In the genomic region with DNA sequence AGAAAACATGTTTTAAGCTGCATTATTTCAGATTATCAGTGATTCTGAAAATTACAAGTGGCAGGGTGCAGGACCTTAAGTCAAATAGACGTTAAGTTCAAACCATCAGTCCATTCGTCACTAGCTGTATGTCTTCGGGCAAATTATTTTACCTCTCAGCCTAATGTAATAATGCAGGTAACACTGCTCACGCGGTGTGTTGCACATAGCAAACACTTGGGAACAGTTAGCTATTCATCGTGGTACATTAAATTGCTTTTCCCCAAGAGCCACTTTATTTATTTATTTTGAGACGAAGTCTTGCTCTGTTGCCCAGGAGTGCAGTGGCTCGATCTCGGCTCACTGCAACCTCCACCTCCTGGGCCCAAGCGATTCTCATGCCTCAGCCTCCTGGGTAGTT, we compare ENCODE assay signal across 23 cellular contexts. TPM values are rescaled to one million over a fixed set of nuclear protein-coding genes. Genes with fewer than 3 reads are reported as not detected.
A peak's percentile ranks its signal among the peaks of the same experiment; 100 is the strongest.
DNase-seq lines count a peak whose midpoint lies in the region; ATAC-seq and TF ChIP-seq lines count a peak whose summit lies in the region.
"Had no signal": no experiment of that assay in that cellular context is flagged by ENCODE, and none has a peak within 500 bp of the region (broad histone marks: within the 10 kb centered on the region; RNA-seq: fewer than 3 reads in every experiment).

No MANE protein-coding gene starts in this region.

- H3K27ac Mint-ChIP-seq in MCF 10A (ENCODE audit: low read depth, unreplicated experiment): no peak overlapping the region
- H3K27ac Mint-ChIP-seq: stimulated activated naive CD8-positive, alpha-beta T cell treated with anti-CD3 and anti-CD28 coated beads, Interleukin-15, amount 100 ng/mL, for 72 hours; WTC11 had no signal

- H3K36me3 Mint-ChIP-seq in MCF 10A (ENCODE audit: insufficient read depth, unreplicated experiment): peaks cover 60% of the 10 kb centered on the region

- H4K20me1 ChIP-seq in osteoblast (ENCODE audit: insufficient read depth, low read length): no peaks in the 10 kb centered on the region

- ATAC-seq in HG03521 (IDR thresholded peaks at IDR 0.05; ENCODE audit: unreplicated experiment): no peak
- ATAC-seq in left cardiac atrium: no peak
- ATAC-seq: activated CD8-positive, alpha-beta T cell treated with anti-CD3 and anti-CD28 coated beads for 36 hours; stimulated activated naive CD8-positive, alpha-beta T cell treated with anti-CD3 and anti-CD28 coated beads, Interleukin-15, amount 100 ng/mL, for 72 hours; WTC11 had no signal

- no peak overlapping the region for H3K4me2 ChIP-seq in osteoblast (ENCODE audit: insufficient read depth, low read length)

- POLR2A ChIA-PET in MCF 10A (lab: Yijun Ruan, JAX): interaction anchor here (0.6 to 16.8 kb wide), 14 partner anchors 10 to 221 kb away, joined by 3 to 287 read pairs (median 8); a partner anchor contains a TSS

- H3K4me1 ChIP-seq in breast epithelium (no peaks in the 10 kb centered on the region), osteoblast (ENCODE audit: insufficient read depth, low read length) (peaks cover 18% of the 10 kb centered on the region)

- no peaks in the 10 kb centered on the region for H3K27me3 Mint-ChIP-seq in MCF 10A (ENCODE audit: insufficient read depth, unreplicated experiment)
- H3K27me3 Mint-ChIP-seq: activated CD8-positive, alpha-beta T cell treated with anti-CD3 and anti-CD28 coated beads for 36 hours; dendritic cell treated with granulocyte-macrophage colony-stimulating factor and Interleukin-4, amounts not matched to agents 40 ng/mL and 50 ng/mL, for 4 days; stimulated activated naive CD8-positive, alpha-beta T cell treated with anti-CD3 and anti-CD28 coated beads, Interleukin-15, amount 100 ng/mL, for 72 hours had no signal

- TSS peak; percentile 31 for BruUV-seq in MCF 10A (replicated peaks; lab: Mats Ljungman, UMichigan)

- TF ChIP-seq CTCF in MCF 10A (IDR thresholded peaks at IDR 0.05; ENCODE audit: unreplicated experiment): no peak
- TF ChIP-seq CTCF in breast epithelium (IDR thresholded peaks at IDR 0.05): no peak
- no peak for TF ChIP-seq CTCF in WERI-Rb-1 (IDR thresholded peaks at IDR 0.05; ENCODE audit: low read depth, low read length)
- TF ChIP-seq CTCF in osteoblast (IDR thresholded peaks at IDR 0.05; ENCODE audit: extremely low read depth, low read depth, low read length): no peak

- no peak overlapping the region for H2AFZ ChIP-seq in osteoblast (ENCODE audit: low read length)

- H3K9me3 Mint-ChIP-seq in MCF 10A (ENCODE audit: unreplicated experiment): no peaks in the 10 kb centered on the region
- H3K9me3 Mint-ChIP-seq: activated CD8-positive, alpha-beta T cell treated with anti-CD3 and anti-CD28 coated beads for 36 hours; dendritic cell treated with granulocyte-macrophage colony-stimulating factor and Interleukin-4, amounts not matched to agents 40 ng/mL and 50 ng/mL, for 4 days; immature natural killer cell; stimulated activated naive CD8-positive, alpha-beta T cell treated with anti-CD3 and anti-CD28 coated beads, Interleukin-15, amount 100 ng/mL, for 72 hours; WTC11 had no signal

- no peaks in the 10 kb centered on the region for H3K36me3 ChIP-seq in breast epithelium
- H3K36me3 ChIP-seq in WERI-Rb-1: peaks cover 66% of the 10 kb centered on the region
- peaks cover 55% of the 10 kb centered on the region for H3K36me3 ChIP-seq in osteoblast (ENCODE audit: insufficient read depth, low read length)

- H3K4me3 ChIP-seq in breast epithelium (no peak overlapping the region), WERI-Rb-1 (ENCODE audit: low read depth, low read length) (no peak overlapping the region), osteoblast (ENCODE audit: insufficient read depth, low read length) (no peak overlapping the region)
- H3K4me3 ChIP-seq: adrenal gland, cardiac muscle cell, left ventricle myocardium inferior, Peyer's patch, spleen, tibial nerve had no signal

- intact Hi-C loops in MCF 10A (cut with micrococcal nuclease): loop anchor here (5.0 kb wide), 1 partner anchor 197 kb away; a partner anchor contains a TSS
- intact Hi-C loops in breast epithelium (cut with DNase I; ENCODE audit: low total_unique reads): no loop called here
- intact Hi-C loops in left cardiac atrium (cut with DNase I): loop anchor here in 1 of 2 donors (2.0 kb wide), 1 partner anchor 128 kb away; no protein-coding TSS in a partner anchor

- no peak for DNase-seq in MCF 10A (ENCODE audit: unreplicated experiment)
- DNase-seq in breast epithelium (ENCODE audit: low spot score in 2 of 2): no peak
- no peak for DNase-seq in WERI-Rb-1
- DNase-seq in osteoblast (ENCODE audit: insufficient read length, low spot score, missing footprints): no peak
- no peak for DNase-seq in ecto neural progenitor cell (ENCODE audit: low spot score)
- no peak for DNase-seq in NCI-H2029 (lab: John Stamatoyannopoulos, UW)
- DNase-seq in left cardiac atrium: no peak
- DNase-seq: activated CD8-positive, alpha-beta T cell treated with anti-CD3 and anti-CD28 coated beads for 36 hours; adrenal gland; immature natural killer cell; left ventricle myocardium inferior; NCI-H1417; NCI-H510A; NK-92 treated with Interleukin-12 subunit alpha and Interleukin-12 subunit beta, amount 100 ng/mL, for 24 hours; Peyer's patch; spleen; stimulated activated naive CD8-positive, alpha-beta T cell treated with anti-CD3 and anti-CD28 coated beads, Interleukin-15, amount 100 ng/mL, for 72 hours had no signal

- no peaks in the 10 kb centered on the region for H3K79me2 ChIP-seq in osteoblast (ENCODE audit: insufficient read depth, low read length)

- CTCF ChIA-PET in MCF 10A (lab: Yijun Ruan, JAX): interaction anchor here (0.9 to 12.7 kb wide), 7 partner anchors 9 to 251 kb away, joined by 3 to 293 read pairs (median 11); a partner anchor contains a TSS

- H3K27me3 ChIP-seq in breast epithelium: no peaks in the 10 kb centered on the region
- no peaks in the 10 kb centered on the region for H3K27me3 ChIP-seq in WERI-Rb-1 (ENCODE audit: insufficient read depth, low read depth, severe bottlenecking)
- no peaks in the 10 kb centered on the region for H3K27me3 ChIP-seq in osteoblast (ENCODE audit: insufficient read depth, low read length)
- H3K27me3 ChIP-seq: adrenal gland, cardiac muscle cell, Peyer's patch, spleen, tibial nerve had no signal

- no peaks in the 10 kb centered on the region for H3K9me3 ChIP-seq in breast epithelium
- no peaks in the 10 kb centered on the region for H3K9me3 ChIP-seq in WERI-Rb-1 (ENCODE audit: severe bottlenecking)
- no peaks in the 10 kb centered on the region for H3K9me3 ChIP-seq in osteoblast (ENCODE audit: low read depth, low read length)
- H3K9me3 ChIP-seq: adrenal gland, left ventricle myocardium inferior, Peyer's patch, spleen, tibial nerve had no signal

- TF ChIP-seq POLR2A in breast epithelium (IDR thresholded peaks at IDR 0.05): no peak

- H3K27ac ChIP-seq in breast epithelium: no peak overlapping the region
- peak overlapping the region; percentile 41 for H3K27ac ChIP-seq in WERI-Rb-1
- peak overlapping the region; percentile 50 for H3K27ac ChIP-seq in osteoblast (ENCODE audit: low read depth, low read length)
- H3K27ac ChIP-seq: left ventricle myocardium inferior had no signal

- peaks cover 12% of the 10 kb centered on the region for H3K4me1 Mint-ChIP-seq in MCF 10A (ENCODE audit: insufficient read depth, unreplicated experiment)

- no peak overlapping the region for H3K4me3 Mint-ChIP-seq in MCF 10A (ENCODE audit: unreplicated experiment)
- H3K4me3 Mint-ChIP-seq: activated CD8-positive, alpha-beta T cell treated with anti-CD3 and anti-CD28 coated beads for 36 hours; dendritic cell treated with granulocyte-macrophage colony-stimulating factor and Interleukin-4, amounts not matched to agents 40 ng/mL and 50 ng/mL, for 4 days; immature natural killer cell; stimulated activated naive CD8-positive, alpha-beta T cell treated with anti-CD3 and anti-CD28 coated beads, Interleukin-15, amount 100 ng/mL, for 72 hours; WTC11 had no signal

RNA-seq across cellular contexts. Expression of a gene that starts 10.1 kb away (rescaled TPM):
- total RNA-seq in MCF 10A (2022) (348 and 366 TPM in 2 replicates), breast epithelium (100 to 1,000 TPM; 180 to 263 (median 236) TPM), osteoblast (124 and 142 TPM in 2 replicates), left cardiac atrium (100 to 1,000 TPM; 107 to 389 TPM)

RNA-seq across cellular contexts. Expression of a gene that starts 12.2 kb away (rescaled TPM):
- total RNA-seq in MCF 10A (2022) (49.1 and 52.2 TPM in 2 replicates), breast epithelium (10 to 100 TPM; 26.7 to 35.1 (median 31.8) TPM), osteoblast (40.9 and 52.5 TPM in 2 replicates), left cardiac atrium (10 to 100 TPM; 34.0 to 37.3 TPM)

RNA-seq across cellular contexts. Expression of a gene that starts 28.3 kb away (rescaled TPM):
- 49.9 and 56.0 TPM in 2 replicates for total RNA-seq in MCF 10A (2022)
- 100 to 1,000 TPM in 1 of 3 donors, 10 to 100 TPM in 2; 23.2 to 127 (median 55.7) TPM for total RNA-seq in breast epithelium
- 2.1 and 2.5 TPM in 2 replicates for total RNA-seq in osteoblast
- total RNA-seq in left cardiac atrium: 10 to 100 TPM; 30.3 to 54.8 TPM

RNA-seq across cellular contexts. Expression of a gene that starts 35.1 kb away (rescaled TPM):
- total RNA-seq in MCF 10A (2022) (1.6 and 3.0 TPM in 2 replicates), breast epithelium (10 to 100 TPM; 33.8 to 92.0 (median 50.8) TPM), osteoblast (21.8 and 27.1 TPM in 2 replicates), left cardiac atrium (10 to 100 TPM; 84.7 to 91.4 TPM)
- total RNA-seq: SK-MEL-5 had no signal

RNA-seq across cellular contexts. Expression of a gene that starts 46.5 kb away (rescaled TPM):
- total RNA-seq in MCF 10A (2022): 125 and 215 TPM in 2 replicates
- 100 to 1,000 TPM; 131 to 243 (median 161) TPM for total RNA-seq in breast epithelium
- total RNA-seq in osteoblast: 124 and 146 TPM in 2 replicates
- total RNA-seq in left cardiac atrium: 10 to 100 TPM; 86.5 to 97.1 TPM

Comparison
In these comparisons a context has a peak if more than half of its experiments do, and no peak if none do; other contexts are left out.
1. H3K27ac ChIP-seq: peak in WERI-Rb-1 (single experiment) and osteoblast (single experiment); none in breast epithelium (0 of 2).